Comparison of ENCODE assay signal across 28 cellular contexts in the genomic region with DNA sequence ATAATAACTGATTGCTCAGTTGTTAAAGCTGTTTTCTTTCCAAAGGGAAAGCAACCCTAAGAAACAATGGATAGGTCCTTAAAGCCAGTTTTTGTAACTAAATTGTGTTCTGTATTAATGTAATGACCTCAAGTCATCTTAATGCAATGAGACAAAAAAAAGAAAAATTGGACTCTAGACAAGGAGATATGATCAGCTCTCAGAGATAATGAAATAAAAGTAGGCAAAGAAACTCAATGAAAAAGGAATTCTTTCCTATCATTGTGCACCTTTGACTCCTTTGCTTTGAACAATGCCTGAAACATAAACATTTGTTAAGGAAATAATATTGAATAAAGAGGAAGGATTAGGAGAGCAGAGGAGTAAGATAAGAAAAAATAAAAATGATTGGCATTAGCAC.
"Had no signal": no experiment of that assay in that cellular context is flagged by ENCODE, and none has a peak within 500 bp of the region (broad histone marks: within the 10 kb centered on the region; RNA-seq: fewer than 3 reads in every experiment).

No MANE protein-coding gene starts in this region.

- H3K27ac ChIP-seq: stomach, suprapubic skin, testis, thoracic aorta, thyroid gland, tibial artery, tibial nerve, upper lobe of left lung, upper lobe of right lung, uterus, vagina had no signal

- H3K4me3 ChIP-seq: stomach, suprapubic skin, testis, thoracic aorta, thyroid gland, tibial artery, tibial nerve, upper lobe of left lung, upper lobe of right lung, uterus, vagina had no signal

- H3K9me3 Mint-ChIP-seq: stimulated activated memory B cell treated with anti-CD40 and anti-IgM and Interleukin-4, amounts not matched to agents 10 μg/mL and 1 μg/mL and 100 μg/mL, for 72 hours; stimulated activated naive B cell treated with anti-CD40 and anti-IgM and Interleukin-4, amounts not matched to agents 10 μg/mL and 1 μg/mL and 100 μg/mL, for 72 hours; stimulated activated naive CD8-positive, alpha-beta T cell treated with anti-CD3 and anti-CD28 coated beads, Interleukin-15, Interleukin-2, amounts not matched to agents 100 ng/mL and 50 ng/mL, for 24 hours had no signal

- H3K27me3 Mint-ChIP-seq: stimulated activated memory B cell treated with anti-CD40 and anti-IgM and Interleukin-4, amounts not matched to agents 10 μg/mL and 1 μg/mL and 100 μg/mL, for 72 hours; stimulated activated naive B cell treated with anti-CD40 and anti-IgM and Interleukin-4, amounts not matched to agents 10 μg/mL and 1 μg/mL and 100 μg/mL, for 72 hours; stimulated activated naive CD8-positive, alpha-beta T cell treated with anti-CD3 and anti-CD28 coated beads, Interleukin-15, amount 100 ng/mL, for 72 hours; stimulated activated naive CD8-positive, alpha-beta T cell treated with anti-CD3 and anti-CD28 coated beads, Interleukin-15, Interleukin-2, amounts not matched to agents 100 ng/mL and 50 ng/mL, for 24 hours; type B pancreatic cell had no signal

- H3K9me3 ChIP-seq: stomach, suprapubic skin, testis, thoracic aorta, thyroid gland, tibial artery, tibial nerve, upper lobe of left lung, upper lobe of right lung, uterus, vagina had no signal

- ATAC-seq: stimulated activated effector memory CD8-positive, alpha-beta T cell treated with anti-CD3 and anti-CD28 coated beads, Interleukin-12 subunit alpha, Interleukin-12 subunit beta, amount 100 ng/mL, for 72 hours; stimulated activated memory B cell treated with anti-CD40 and anti-IgM and Interleukin-4, amounts not matched to agents 10 μg/mL and 1 μg/mL and 100 μg/mL, for 72 hours; stimulated activated naive B cell treated with anti-CD40 and anti-IgM and Interleukin-4, amounts not matched to agents 10 μg/mL and 1 μg/mL and 100 μg/mL, for 72 hours; stimulated activated naive CD8-positive, alpha-beta T cell treated with anti-CD3 and anti-CD28 coated beads, Interleukin-15, amount 100 ng/mL, for 72 hours; stimulated activated naive CD8-positive, alpha-beta T cell treated with anti-CD3 and anti-CD28 coated beads, Interleukin-15, Interleukin-2, amounts not matched to agents 100 U/mL and 50 U/mL, for 24 hours; upper lobe of right lung had no signal

- H3K27ac Mint-ChIP-seq: stimulated activated effector memory CD8-positive, alpha-beta T cell treated with anti-CD3 and anti-CD28 coated beads, Interleukin-12 subunit alpha, Interleukin-12 subunit beta, amount 100 ng/mL, for 72 hours; stimulated activated memory B cell treated with anti-CD40 and anti-IgM and Interleukin-4, amounts not matched to agents 10 μg/mL and 1 μg/mL and 100 μg/mL, for 72 hours; stimulated activated naive B cell treated with anti-CD40 and anti-IgM and Interleukin-4, amounts not matched to agents 10 μg/mL and 1 μg/mL and 100 μg/mL, for 72 hours; stimulated activated naive CD8-positive, alpha-beta T cell treated with anti-CD3 and anti-CD28 coated beads, Interleukin-15, Interleukin-2, amounts not matched to agents 100 ng/mL and 50 ng/mL, for 24 hours; type B pancreatic cell had no signal

- H3K4me1 Mint-ChIP-seq: stimulated activated effector memory CD8-positive, alpha-beta T cell treated with anti-CD3 and anti-CD28 coated beads, Interleukin-12 subunit alpha, Interleukin-12 subunit beta, amount 100 ng/mL, for 72 hours; stimulated activated memory B cell treated with anti-CD40 and anti-IgM and Interleukin-4, amounts not matched to agents 10 μg/mL and 1 μg/mL and 100 μg/mL, for 72 hours; stimulated activated naive B cell treated with anti-CD40 and anti-IgM and Interleukin-4, amounts not matched to agents 10 μg/mL and 1 μg/mL and 100 μg/mL, for 72 hours; stimulated activated naive CD8-positive, alpha-beta T cell treated with anti-CD3 and anti-CD28 coated beads, Interleukin-15, amount 100 ng/mL, for 72 hours had no signal

- H3K4me1 ChIP-seq: stomach, suprapubic skin, testis, thyroid gland, tibial artery, tibial nerve, upper lobe of left lung, upper lobe of right lung, uterus, vagina had no signal

- FAIRE-seq: urothelium cell line had no signal

- H3K36me3 ChIP-seq: stomach, suprapubic skin, thoracic aorta, thyroid gland, tibial artery, tibial nerve, upper lobe of left lung, upper lobe of right lung, uterus, vagina had no signal

- H3K36me3 Mint-ChIP-seq: stimulated activated effector memory CD8-positive, alpha-beta T cell treated with anti-CD3 and anti-CD28 coated beads, Interleukin-12 subunit alpha, Interleukin-12 subunit beta, amount 100 ng/mL, for 72 hours; stimulated activated memory B cell treated with anti-CD40 and anti-IgM and Interleukin-4, amounts not matched to agents 10 μg/mL and 1 μg/mL and 100 μg/mL, for 72 hours; stimulated activated naive B cell treated with anti-CD40 and anti-IgM and Interleukin-4, amounts not matched to agents 10 μg/mL and 1 μg/mL and 100 μg/mL, for 72 hours had no signal

- H3K27me3 ChIP-seq: stomach, suprapubic skin, testis, thyroid gland, tibial artery, tibial nerve, upper lobe of left lung, upper lobe of right lung, uterus, vagina had no signal

- DNase-seq: stimulated activated CD4-positive, alpha-beta T cell treated with anti-CD3 and anti-CD28 coated beads, Interleukin-2, amount 100 ng/mL, for 48 hours; stimulated activated CD4-positive, alpha-beta T cell treated with anti-CD3 and anti-CD28 coated beads, Interleukin-4, amount 100 ng/mL, for 1 hour; stimulated activated CD4-positive, alpha-beta T cell treated with anti-CD3 and anti-CD28 coated beads, Interleukin-4, amount 100 ng/mL, for 24 hours; stimulated activated CD4-positive, alpha-beta T cell treated with anti-CD3 and anti-CD28 coated beads, Interleukin-4, amount 100 ng/mL, for 4 hours; stimulated activated CD8-positive, alpha-beta memory T cell treated with anti-CD3 and anti-CD28 coated beads, Interleukin-4, amount 100 ng/mL, for 48 hours; stimulated activated naive B cell treated with anti-CD40 and anti-IgM and Interleukin-4, amounts not matched to agents 10 μg/mL and 1 μg/mL and 100 μg/mL, for 72 hours; stimulated activated naive CD4-positive, alpha-beta T cell; stimulated activated naive CD4-positive, alpha-beta T cell treated with Interleukin-2 at 50 U/mL for 16 hours; stimulated activated naive CD8-positive, alpha-beta T cell treated with anti-CD3 and anti-CD28 coated beads, Interleukin-15, amount 100 ng/mL, for 72 hours; stimulated activated naive CD8-positive, alpha-beta T cell treated with anti-CD3 and anti-CD28 coated beads, Interleukin-15, Interleukin-2, amounts not matched to agents 100 U/mL and 50 U/mL, for 24 hours; stomach; substantia nigra; testis; thyroid gland; tibial artery; trophoblast cell; upper lobe of left lung; upper lobe of right lung; uterus had no signal

- H3K4me3 Mint-ChIP-seq: stimulated activated effector memory CD8-positive, alpha-beta T cell treated with anti-CD3 and anti-CD28 coated beads, Interleukin-12 subunit alpha, Interleukin-12 subunit beta, amount 100 ng/mL, for 72 hours; stimulated activated memory B cell treated with anti-CD40 and anti-IgM and Interleukin-4, amounts not matched to agents 10 μg/mL and 1 μg/mL and 100 μg/mL, for 72 hours; stimulated activated naive B cell treated with anti-CD40 and anti-IgM and Interleukin-4, amounts not matched to agents 10 μg/mL and 1 μg/mL and 100 μg/mL, for 72 hours; stimulated activated naive CD8-positive, alpha-beta T cell treated with anti-CD3 and anti-CD28 coated beads, Interleukin-15, amount 100 ng/mL, for 72 hours; stimulated activated naive CD8-positive, alpha-beta T cell treated with anti-CD3 and anti-CD28 coated beads, Interleukin-15, Interleukin-2, amounts not matched to agents 100 ng/mL and 50 ng/mL, for 24 hours; type B pancreatic cell had no signal
